Comparison of ENCODE assay signal across 12 cellular contexts in the genomic region with DNA sequence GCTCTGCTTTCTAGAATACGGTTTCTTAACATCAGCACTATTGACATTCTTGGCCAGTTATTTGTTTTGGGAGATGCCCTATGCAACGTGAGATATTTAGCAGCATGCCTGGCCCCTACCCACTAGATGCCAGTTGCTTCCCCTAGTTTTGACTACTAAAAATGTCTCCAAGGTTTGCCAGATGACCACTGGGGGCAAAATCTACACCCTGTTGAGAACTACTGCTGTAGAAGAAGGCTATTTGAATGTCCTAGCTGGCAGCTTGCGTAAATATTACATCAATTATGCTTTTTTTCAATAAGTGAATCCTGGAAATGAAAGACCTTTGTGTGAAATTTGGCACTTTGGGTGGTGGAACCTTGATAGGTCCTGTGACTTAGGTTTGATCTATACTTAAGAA. TPM values are rescaled to one million over a fixed set of nuclear protein-coding genes. Genes with fewer than 3 reads are reported as not detected.
DNase-seq lines count a peak whose midpoint lies in the region; ATAC-seq, FAIRE-seq and TF ChIP-seq lines count a peak whose summit lies in the region.
"Had no signal": no experiment of that assay in that cellular context is flagged by ENCODE, and none has a peak within 500 bp of the region (broad histone marks: within the 10 kb centered on the region; RNA-seq: fewer than 3 reads in every experiment).

No MANE protein-coding gene starts in this region.

- peaks cover 17% of the 10 kb centered on the region; the same call in 1 of the 2 replicates for H4K20me1 ChIP-seq in HCT116 (ENCODE audit: insufficient read depth)

- no peaks in the 10 kb centered on the region for H3K27me3 Mint-ChIP-seq in T-helper 17 cell
- no peaks in the 10 kb centered on the region for H3K27me3 Mint-ChIP-seq in activated T-cell treated with anti-CD3 and anti-CD28 coated beads, Interleukin-2, amount 50 U/mL, for 4 hours (ENCODE audit: low read depth)

- RAD21 ChIA-PET in HCT116 (lab: Charles Lee; ENCODE audit: low non-redundant PET in 1 of 2, low total read pairs in 2 of 2, uncharacterized antibody in 2 of 2, unreplicated experiment in 2 of 2), result no interaction called here

- no peak for FAIRE-seq in small intestine (lab: Jason Lieb, UNC)
- no peak for FAIRE-seq in HTR-8/SVneo (lab: Jason Lieb, UNC)
- FAIRE-seq: islet of Langerhans had no signal

- H3K4me3 ChIP-seq in HCT116 (replicated peaks in 1 of 2; ENCODE audit: low read depth in 1 of 2, low read length in 2 of 2) (no peak overlapping the region), kidney epithelial cell (ENCODE audit: low read depth, low read length) (no peak overlapping the region), small intestine (ENCODE audit: low read depth in 1 of 2, low read length in 2 of 2) (no peak overlapping the region)
- H3K4me3 ChIP-seq: esophagus muscularis mucosa, tibial artery had no signal

- TF ChIP-seq POLR2A in HCT116 (IDR thresholded peaks at IDR 0.05; ENCODE audit: borderline replicate concordance, extremely low read depth, insufficient read depth, insufficient read length), result no peak

- no TSS peak for BruUV-seq in HCT116 (replicated peaks; lab: Mats Ljungman, UMichigan)

- CTCF ChIA-PET in HCT116 (lab: Charles Lee), result interaction anchor here (0.6 to 1.3 kb wide), 5 partner anchors 9 to 24 kb away, joined by 3 to 4 read pairs (median 3); no protein-coding TSS in a partner anchor

- H3K9me3 ChIP-seq in HCT116 (ENCODE audit: control insufficient read depth in 1 of 2, insufficient read depth in 1 of 2, low read depth in 1 of 2, low read length in 2 of 2) (no peaks in the 10 kb centered on the region), T-helper 17 cell (ENCODE audit: control insufficient read depth, low read length, poor library complexity, severe bottlenecking) (no peaks in the 10 kb centered on the region), small intestine (ENCODE audit: control insufficient read depth, low read depth) (no peaks in the 10 kb centered on the region)
- H3K9me3 ChIP-seq: esophagus muscularis mucosa, tibial artery had no signal

- no peak overlapping the region for H3K4me2 ChIP-seq in HCT116 (ENCODE audit: low read length)

- H3K79me2 ChIP-seq in HCT116 (ENCODE audit: insufficient read depth, low read length), result peaks cover 98% of the 10 kb centered on the region

- intact Hi-C loops in HCT116 (cut with micrococcal nuclease), result no loop called here

- peaks cover 39% of the 10 kb centered on the region for H3K4me1 Mint-ChIP-seq in T-helper 17 cell
- peaks cover 54% of the 10 kb centered on the region for H3K4me1 Mint-ChIP-seq in activated T-cell treated with anti-CD3 and anti-CD28 coated beads, Interleukin-2, amount 50 U/mL, for 4 hours (ENCODE audit: low read depth)

- H3K9me2 ChIP-seq in HCT116 (ENCODE audit: insufficient read depth), result no peaks in the 10 kb centered on the region

- peak overlapping the region; percentile 41 for H3K27ac Mint-ChIP-seq in T-helper 17 cell

- H3K4me1 ChIP-seq in HCT116 (ENCODE audit: control insufficient read depth in 1 of 2, insufficient read depth in 2 of 2, low read length in 2 of 2), result peaks cover 6% of the 10 kb centered on the region in 2 experiments; a peak in 2 of 4 replicates
- H3K4me1 ChIP-seq in small intestine (ENCODE audit: control insufficient read depth in 2 of 2, insufficient read depth in 1 of 2, low read depth in 1 of 2, low read length in 1 of 2), result peaks cover 4 to 5% of the 10 kb centered on the region in 2 donors

- DNase-seq in ELR (ENCODE audit: low read depth) (peak; percentile 28), HCT116 (ENCODE audit: low read depth, low spot score) (no peak), T-helper 17 cell (no peak), kidney epithelial cell (ENCODE audit: low read depth) (no peak), small intestine (no peak), HTR-8/SVneo (ENCODE audit: insufficient read length, low spot score) (no peak)
- no peak for DNase-seq in activated T-cell treated with anti-CD3 and anti-CD28 coated beads, Interleukin-2, amount 50 U/mL, for 4 hours
- DNase-seq: anterior cingulate cortex, NCI-H345, tibial artery had no signal

- 80 to 85% (median 81%) methylated on average over 3 of the region's 3 CpGs for WGBS in small intestine, 3 donors

- H3K36me3 ChIP-seq in HCT116 (ENCODE audit: control insufficient read depth in 1 of 2, insufficient read depth in 2 of 2, low read length in 2 of 2) (peaks cover 12 to 14% of the 10 kb centered on the region in 2 experiments; a peak in 3 of 4 replicates), kidney epithelial cell (ENCODE audit: control insufficient read depth, insufficient read depth, low read length) (no peaks in the 10 kb centered on the region), small intestine (ENCODE audit: control insufficient read depth in 2 of 2, insufficient read depth in 2 of 2, low read length in 2 of 2) (peaks cover 0 to 4% of the 10 kb centered on the region in 2 donors)

- no peak overlapping the region for H3K9ac ChIP-seq in HCT116 (ENCODE audit: low read length)

- H2AFZ ChIP-seq in HCT116 (ENCODE audit: low read depth, low read length, poor library complexity, severe bottlenecking), result no peak overlapping the region

- no peak for TF ChIP-seq RAD21 in HCT116 (IDR thresholded peaks at IDR 0.05; ENCODE audit: low read depth)

- no peaks in the 10 kb centered on the region for H3K27me3 ChIP-seq in HCT116 (ENCODE audit: insufficient read depth, low read length)
- H3K27me3 ChIP-seq in kidney epithelial cell (ENCODE audit: control insufficient read depth, insufficient read depth, low read length), result no peaks in the 10 kb centered on the region
- H3K27me3 ChIP-seq in small intestine (ENCODE audit: control insufficient read depth in 2 of 2, insufficient read depth in 2 of 2, low read length in 2 of 2), result no peaks in the 10 kb centered on the region
- H3K27me3 ChIP-seq: esophagus muscularis mucosa, tibial artery had no signal

- TF ChIP-seq CTCF in HCT116 (IDR thresholded peaks at IDR 0.05 in 2 of 3, conservative IDR thresholded peaks at IDR 0.05 in 1 of 3; ENCODE audit: borderline replicate concordance in 1 of 3, insufficient read depth in 1 of 3, low read depth in 2 of 3, low read length in 2 of 3) (peak in 2 of 3 experiments; percentile 38 to 42; a peak in 3 of 6 replicates), kidney epithelial cell (IDR thresholded peaks at IDR 0.05; ENCODE audit: insufficient read depth, low read length, poor library complexity, severe bottlenecking) (peak; percentile 9)

- H3K36me3 Mint-ChIP-seq in T-helper 17 cell (ENCODE audit: low read depth), result peaks cover 5% of the 10 kb centered on the region
- peaks cover 20% of the 10 kb centered on the region for H3K36me3 Mint-ChIP-seq in activated T-cell treated with anti-CD3 and anti-CD28 coated beads, Interleukin-2, amount 50 U/mL, for 4 hours (ENCODE audit: insufficient read depth)

- H3K9me3 Mint-ChIP-seq in activated T-cell treated with anti-CD3 and anti-CD28 coated beads, Interleukin-2, amount 50 U/mL, for 4 hours, result no peaks in the 10 kb centered on the region

- ATAC-seq in HCT116, result peak; percentile 54; the same call in 1 of the 2 replicates
- no peak for ATAC-seq in T-helper 17 cell
- no peak for ATAC-seq in activated T-cell treated with anti-CD3 and anti-CD28 coated beads, Interleukin-2, amount 50 U/mL, for 4 hours

- H3K4me3 Mint-ChIP-seq in T-helper 17 cell, result no peak overlapping the region
- H3K4me3 Mint-ChIP-seq in activated T-cell treated with anti-CD3 and anti-CD28 coated beads, Interleukin-2, amount 50 U/mL, for 4 hours, result no peak overlapping the region

- H3K27ac ChIP-seq in HCT116 (ENCODE audit: low read depth, low read length), result no peak overlapping the region
- H3K27ac ChIP-seq in small intestine (ENCODE audit: low read depth in 1 of 2, low read length in 1 of 2), result no peak overlapping the region
- H3K27ac ChIP-seq: esophagus muscularis mucosa, tibial artery had no signal

- POLR2A ChIA-PET in HCT116 (lab: Charles Lee), result no interaction called here

TF ChIP-seq in HCT116, 20 proteins besides CTCF, POLR2A, EP300 and RAD21:
- TF ChIP-seq TCF7L2 (IDR thresholded peaks at IDR 0.05; ENCODE audit: borderline replicate concordance, extremely low read depth, insufficient read depth, insufficient read length) (no peak), EZH2phosphoT487 (IDR thresholded peaks at IDR 0.05; ENCODE audit: borderline replicate concordance) (no peak)
- TF ChIP-seq, protein P1, sequence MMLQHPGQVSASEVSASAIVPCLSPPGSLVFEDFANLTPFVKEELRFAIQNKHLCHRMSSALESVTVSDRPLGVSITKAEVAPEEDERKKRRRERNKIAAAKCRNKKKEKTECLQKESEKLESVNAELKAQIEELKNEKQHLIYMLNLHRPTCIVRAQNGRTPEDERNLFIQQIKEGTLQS (IDR thresholded peaks at IDR 0.05), result no peak
TF ChIP-seq in HCT116: peak in this region for 0.

RNA-seq across cellular contexts. Expression of a gene that starts 5.0 kb away (rescaled TPM):
- total RNA-seq in HCT116 (2021; ENCODE audit: unreplicated experiment) (32.9 TPM), T-helper 17 cell (10 to 100 TPM; 31.6 to 37.2 TPM), kidney epithelial cell (25.5 and 30.6 TPM in 2 replicates)
- polyA plus RNA-seq in HCT116 (2012), result 16.4 and 16.6 TPM in 2 replicates
- 10 to 100 TPM; 48.1 to 50.9 (median 48.1) TPM for total RNA-seq in activated T-cell treated with anti-CD3 and anti-CD28 coated beads, Interleukin-2, amount 50 U/mL, for 4 hours
- 10 to 100 TPM in 1 of 3 donors, 1 to 10 TPM in 2; 5.9 to 15.8 (median 6.3) TPM for polyA plus RNA-seq in small intestine

RNA-seq across cellular contexts. Expression of a gene that starts 5.5 kb away (rescaled TPM):
- total RNA-seq in HCT116 (2021; ENCODE audit: unreplicated experiment) (16.0 TPM), T-helper 17 cell (10 to 100 TPM; 15.5 to 26.7 TPM), kidney epithelial cell (19.5 and 19.6 TPM in 2 replicates)
- polyA plus RNA-seq in HCT116 (2012), result 9.5 and 10.6 TPM in 2 replicates
- total RNA-seq in activated T-cell treated with anti-CD3 and anti-CD28 coated beads, Interleukin-2, amount 50 U/mL, for 4 hours, result 10 to 100 TPM; 12.8 to 15.1 (median 14.7) TPM
- 1 to 10 TPM; 7.2 to 8.1 (median 7.6) TPM for polyA plus RNA-seq in small intestine

RNA-seq across cellular contexts. Expression of a gene that starts 58.5 kb away (rescaled TPM):
- 9.3 TPM for total RNA-seq in HCT116 (2021; ENCODE audit: unreplicated experiment)
- 4.2 and 6.1 TPM in 2 replicates for polyA plus RNA-seq in HCT116 (2012)
- total RNA-seq in T-helper 17 cell, result 10 to 100 TPM; 16.6 to 23.4 TPM
- 10.9 and 12.5 TPM in 2 replicates for total RNA-seq in kidney epithelial cell
- total RNA-seq in activated T-cell treated with anti-CD3 and anti-CD28 coated beads, Interleukin-2, amount 50 U/mL, for 4 hours, result 10 to 100 TPM; 11.3 to 12.6 (median 11.4) TPM
- polyA plus RNA-seq in small intestine, result 10 to 100 TPM; 15.4 to 21.6 (median 19.2) TPM
